8 cellular contexts compared by ENCODE assay signal in genomic region chr3:155232605-155233004, GRCh38.
DNase-seq lines count a peak whose midpoint lies in the region; ATAC-seq and TF ChIP-seq lines count a peak whose summit lies in the region.

No MANE protein-coding gene starts in this region.

- TF ChIP-seq POLR2A in esophagus muscularis mucosa (IDR thresholded peaks at IDR 0.05; ENCODE audit: low read depth) = no peak

- no peak for ATAC-seq in GM18858 (IDR thresholded peaks at IDR 0.05; ENCODE audit: unreplicated experiment)
- ATAC-seq in GM18907 (IDR thresholded peaks at IDR 0.05; ENCODE audit: unreplicated experiment) = no peak
- ATAC-seq in HG02678 (IDR thresholded peaks at IDR 0.05; ENCODE audit: unreplicated experiment) = no peak

- H3K79me2 ChIP-seq in parathyroid adenoma = no peaks in the 10 kb centered on the region

- WGBS in esophagus muscularis mucosa = 38% methylated on average over 3 of the region's 3 CpGs

- H3K27me3 ChIP-seq in esophagus muscularis mucosa = no peaks in the 10 kb centered on the region
- no peaks in the 10 kb centered on the region for H3K27me3 ChIP-seq in parathyroid adenoma (ENCODE audit: control insufficient read depth, insufficient read depth, low read length)

- H3K36me3 ChIP-seq in esophagus muscularis mucosa = no peaks in the 10 kb centered on the region
- H3K36me3 ChIP-seq in parathyroid adenoma (ENCODE audit: control insufficient read depth, insufficient read depth, low read length) = no peaks in the 10 kb centered on the region

- no peak overlapping the region for H3K4me2 ChIP-seq in parathyroid adenoma (ENCODE audit: low read length)

- H3K27ac ChIP-seq in esophagus muscularis mucosa (replicated peaks in 1 of 4) (peak overlapping the region; percentile 71 to 79 (median 72)), parathyroid adenoma (no peak overlapping the region)

- intact Hi-C loops in esophagus muscularis mucosa (cut with DNase I) = no loop called here

- H3K4me3 ChIP-seq in esophagus muscularis mucosa (no peak overlapping the region), parathyroid adenoma (ENCODE audit: low read depth, low read length) (no peak overlapping the region)

- TF ChIP-seq CTCF in esophagus muscularis mucosa (IDR thresholded peaks at IDR 0.05) (no peak), parathyroid adenoma (IDR thresholded peaks at IDR 0.05) (no peak)

- peak overlapping the region; percentile 28 for H2AFZ ChIP-seq in parathyroid adenoma

- H3K4me1 ChIP-seq in esophagus muscularis mucosa = peaks cover 21 to 30% (median 24%) of the 10 kb centered on the region in 4 donors
- peaks cover 6% of the 10 kb centered on the region for H3K4me1 ChIP-seq in parathyroid adenoma

- no peak overlapping the region for H3K9ac ChIP-seq in parathyroid adenoma

- TF ChIP-seq EP300 in esophagus muscularis mucosa (IDR thresholded peaks at IDR 0.05) = no peak

- no peaks in the 10 kb centered on the region for H3K9me3 ChIP-seq in esophagus muscularis mucosa
- no peaks in the 10 kb centered on the region for H3K9me3 ChIP-seq in parathyroid adenoma (ENCODE audit: control insufficient read depth, low read length)

- DNase-seq in DMS 273 (lab: John Stamatoyannopoulos, UW; ENCODE audit: unreplicated experiment) (peak; percentile 41), NCI-H226 (peak; percentile 46), esophagus muscularis mucosa (ENCODE audit: extremely low spot score) (no peak)
- no peak for DNase-seq in activated naive CD4-positive, alpha-beta T cell (lab: John Stamatoyannopoulos, UW)

Comparison
In these comparisons a context has a peak if more than half of its experiments do, and no peak if none do; other contexts are left out.
1. DNase-seq: peak in DMS 273 (single experiment) and NCI-H226 (single experiment); none in esophagus muscularis mucosa (single experiment) and activated naive CD4-positive, alpha-beta T cell (0 of 4).